Comparison of ENCODE assay signal across 26 cellular contexts in genomic region chr6:42123379-42124103, GRCh38. TPM values are rescaled to one million over a fixed set of nuclear protein-coding genes. Genes with fewer than 3 reads are reported as not detected.
DNase-seq lines count a peak whose midpoint lies in the region; ATAC-seq and TF ChIP-seq lines count a peak whose summit lies in the region.
"Had no signal": no experiment of that assay in that cellular context is flagged by ENCODE, and none has a peak within 500 bp of the region (broad histone marks: within the 10 kb centered on the region; RNA-seq: fewer than 3 reads in every experiment).

No MANE protein-coding gene starts in this region.

- no peaks in the 10 kb centered on the region for H4K20me1 ChIP-seq in osteoblast (ENCODE audit: insufficient read depth, low read length)

- no peaks in the 10 kb centered on the region for H3K27me3 ChIP-seq in foreskin keratinocyte
- H3K27me3 ChIP-seq in osteoblast (ENCODE audit: insufficient read depth, low read length): no peaks in the 10 kb centered on the region
- H3K27me3 ChIP-seq: body of pancreas, spleen, testis had no signal

- intact Hi-C loops in Right ventricle myocardium superior (cut with DNase I) (no loop called here), left cardiac atrium (cut with DNase I) (no loop called here)

- H3K4me1 ChIP-seq in foreskin keratinocyte (peaks cover 14% of the 10 kb centered on the region), osteoblast (ENCODE audit: insufficient read depth, low read length) (peaks cover 26% of the 10 kb centered on the region)
- H3K4me1 ChIP-seq: testis had no signal

- no peak overlapping the region for H3K4me2 ChIP-seq in osteoblast (ENCODE audit: insufficient read depth, low read length)

- H3K36me3 ChIP-seq in osteoblast (ENCODE audit: insufficient read depth, low read length): peaks cover 5% of the 10 kb centered on the region
- H3K36me3 ChIP-seq: spleen had no signal

- no peak overlapping the region for H2AFZ ChIP-seq in osteoblast (ENCODE audit: low read length)

- no peak overlapping the region for H3K4me3 ChIP-seq in osteoblast (ENCODE audit: insufficient read depth, low read length)
- H3K4me3 ChIP-seq: A549, body of pancreas, spleen, testis had no signal

- ATAC-seq in Right ventricle myocardium superior (ENCODE audit: poor library complexity) (peak; percentile 33), left cardiac atrium (no peak), foreskin keratinocyte (no peak), GM18861 (IDR thresholded peaks at IDR 0.05; ENCODE audit: unreplicated experiment) (no peak)
- ATAC-seq: body of pancreas; naive thymus-derived CD4-positive, alpha-beta T cell; T-cell had no signal

- TF ChIP-seq CTCF in foreskin keratinocyte (conservative IDR thresholded peaks at IDR 0.05): no peak
- TF ChIP-seq CTCF in osteoblast (IDR thresholded peaks at IDR 0.05; ENCODE audit: extremely low read depth, low read depth, low read length): no peak

- H3K79me2 ChIP-seq in osteoblast (ENCODE audit: insufficient read depth, low read length): no peaks in the 10 kb centered on the region

- DNase-seq in Right ventricle myocardium superior (peak; percentile 42), left cardiac atrium (no peak), foreskin keratinocyte (no peak), osteoblast (ENCODE audit: insufficient read length, low spot score, missing footprints) (peak; percentile 42), pons (ENCODE audit: low spot score) (no peak), cortex of kidney (lab: John Stamatoyannopoulos, UW) (no peak), midbrain (lab: John Stamatoyannopoulos, UW) (no peak)
- DNase-seq: activated CD4-positive, alpha-beta memory T cell treated with anti-CD3 and anti-CD28 coated beads for 36 hours; activated T-cell treated with anti-CD3 and anti-CD28 coated beads, Interleukin-2, amount 50 U/mL, for 48 hours; CD4-positive, CD25-positive, alpha-beta regulatory T cell; DMS53; MV-4-11; naive thymus-derived CD4-positive, alpha-beta T cell; NCI-H2029 treated with DMSO at 0.1 percent for 48 hours; NCI-H446 treated with DMSO at 0.1 percent for 48 hours; posterior cingulate gyrus; spleen; stimulated activated CD8-positive, alpha-beta memory T cell treated with anti-CD3 and anti-CD28 coated beads, Interleukin-4, amount 100 ng/mL, for 48 hours; T-cell; testis had no signal

- peak overlapping the region; percentile 90 for H3K27ac ChIP-seq in foreskin keratinocyte
- peak overlapping the region; percentile 15 for H3K27ac ChIP-seq in osteoblast (ENCODE audit: low read depth, low read length)
- H3K27ac ChIP-seq: HL-60, spleen, testis had no signal

- H3K9me3 ChIP-seq in osteoblast (ENCODE audit: low read depth, low read length): no peaks in the 10 kb centered on the region
- H3K9me3 ChIP-seq: A549, body of pancreas, spleen, testis had no signal

RNA-seq across cellular contexts. Expression of gene C6orf132, which starts 18.9 kb away (rescaled TPM):
- total RNA-seq in Right ventricle myocardium superior (1.9 TPM), left cardiac atrium (1 to 10 TPM; 1.5 to 2.6 TPM), foreskin keratinocyte (21.3 and 22.1 TPM in 2 replicates), osteoblast (2.9 TPM in 2 replicates)
- polyA plus RNA-seq in foreskin keratinocyte: 20.2 and 28.7 TPM in 2 replicates
- total RNA-seq: CD4-positive, CD25-positive, alpha-beta regulatory T cell had no signal
- polyA plus RNA-seq: naive thymus-derived CD4-positive, alpha-beta T cell had no signal

RNA-seq across cellular contexts. Expression of gene GUCA1A, which starts 49.6 kb away (rescaled TPM):
- total RNA-seq in Right ventricle myocardium superior (not detected), left cardiac atrium (not detected), foreskin keratinocyte (0.10 TPM in 1 of 2 replicates, not detected in the other), osteoblast (not detected in 2 replicates)
- 0.04 and 0.16 TPM in 2 replicates for polyA plus RNA-seq in foreskin keratinocyte
- total RNA-seq: activated CD4-positive, alpha-beta memory T cell treated with anti-CD3 and anti-CD28 coated beads for 36 hours; body of pancreas; CD4-positive, CD25-positive, alpha-beta regulatory T cell; dermis microvascular lymphatic vessel endothelial cell; liver; naive thymus-derived CD4-positive, alpha-beta T cell; spleen; T-cell had no signal
- polyA plus RNA-seq: A549; CD4-positive, CD25-positive, alpha-beta regulatory T cell; liver; naive thymus-derived CD4-positive, alpha-beta T cell had no signal

Comparison
In these comparisons a context has a peak if more than half of its experiments do, and no peak if none do; other contexts are left out.
1. DNase-seq: peak in Right ventricle myocardium superior (single experiment) and osteoblast (single experiment); none in left cardiac atrium (single experiment), foreskin keratinocyte (0 of 2), pons (single experiment), cortex of kidney (single experiment) and midbrain (single experiment).